Comparison of ENCODE assay signal across 17 cellular contexts in genomic region chr5:169181785-169182184, GRCh38.
A peak's percentile ranks its signal among the peaks of the same experiment; 100 is the strongest.
DNase-seq lines count a peak whose midpoint lies in the region.
"Had no signal": no experiment of that assay in that cellular context is flagged by ENCODE, and none has a peak within 500 bp of the region (broad histone marks: within the 10 kb centered on the region; RNA-seq: fewer than 3 reads in every experiment).

No MANE protein-coding gene starts in this region.

- H3K4me3 Mint-ChIP-seq in activated T-helper 2 cell treated with anti-CD3 and anti-CD28 coated beads, Interferon-gamma antibody, Interleukin-2, Interleukin-4, amounts not matched to agents 10 μg/mL and 5 μg/mL and 100 μg/mL, durations not matched to agents 14 hours and 24 hours and 36 hours (ENCODE audit: low read depth): no peak overlapping the region
- H3K4me3 Mint-ChIP-seq: B cell; CD4-positive, alpha-beta memory T cell had no signal

- H3K9me3 ChIP-seq in MG63: no peaks in the 10 kb centered on the region

- H3K4me1 Mint-ChIP-seq in activated T-helper 2 cell treated with anti-CD3 and anti-CD28 coated beads, Interferon-gamma antibody, Interleukin-2, Interleukin-4, amounts not matched to agents 10 μg/mL and 5 μg/mL and 100 μg/mL, durations not matched to agents 14 hours and 24 hours and 36 hours (ENCODE audit: low read depth): no peaks in the 10 kb centered on the region
- H3K4me1 Mint-ChIP-seq: B cell; CD4-positive, alpha-beta memory T cell had no signal

- intact Hi-C loops in activated T-helper 2 cell treated with anti-CD3 and anti-CD28 coated beads, Interferon-gamma antibody, Interleukin-2, Interleukin-4, amounts not matched to agents 10 μg/mL and 5 μg/mL and 100 μg/mL, durations not matched to agents 14 hours and 24 hours and 36 hours (cut with micrococcal nuclease): no loop called here

- in situ Hi-C loops in Caki2 (cut with HindIII; ENCODE audit: low pct_unique_long_range_greater_than_20kb, low sequenced_read_pairs): no loop called here

- DNase-seq in Caki2 (ENCODE audit: low read depth): peak; percentile 68
- peak; percentile 78 for DNase-seq in MG63
- peak; percentile 56 for DNase-seq in astrocyte of the hippocampus (ENCODE audit: low read depth, low spot score)
- DNase-seq in glomerular visceral epithelial cell (ENCODE audit: extremely low spot score): peak; percentile 27
- no peak for DNase-seq in NCI-H1105 (lab: John Stamatoyannopoulos, UW)
- DNase-seq in activated CD8-positive, alpha-beta memory T cell treated with anti-CD3 and anti-CD28 coated beads for 24 hours: no peak
- DNase-seq in activated T-helper 2 cell treated with anti-CD3 and anti-CD28 coated beads, Interferon-gamma antibody, Interleukin-2, Interleukin-4, amounts not matched to agents 10 μg/mL and 5 μg/mL and 100 μg/mL, durations not matched to agents 14 hours and 24 hours and 36 hours (ENCODE audit: low spot score): no peak
- DNase-seq in NCI-H2227 (lab: John Stamatoyannopoulos, UW; ENCODE audit: unreplicated experiment): no peak
- DNase-seq: CD4-positive, alpha-beta memory T cell; DND-41; NCI-H1436 treated with DMSO at 0.1 percent for 48 hours; NCI-H2081 treated with DMSO at 0.1 percent for 48 hours; NCI-H2227 treated with DMSO at 0.1 percent for 48 hours; NCI-H526 treated with DMSO at 0.1 percent for 48 hours; OCI-M1 had no signal

- H3K27me3 ChIP-seq in MG63: 0 out of 2 replicates have a peak, but pooled peaks cover 3% of the 10 kb centered on the region

- no peaks in the 10 kb centered on the region for H3K27me3 Mint-ChIP-seq in activated T-helper 2 cell treated with anti-CD3 and anti-CD28 coated beads, Interferon-gamma antibody, Interleukin-2, Interleukin-4, amounts not matched to agents 10 μg/mL and 5 μg/mL and 100 μg/mL, durations not matched to agents 14 hours and 24 hours and 36 hours (ENCODE audit: low read depth)
- H3K27me3 Mint-ChIP-seq: B cell; CD4-positive, alpha-beta memory T cell had no signal

- no peaks in the 10 kb centered on the region for H3K36me3 Mint-ChIP-seq in activated T-helper 2 cell treated with anti-CD3 and anti-CD28 coated beads, Interferon-gamma antibody, Interleukin-2, Interleukin-4, amounts not matched to agents 10 μg/mL and 5 μg/mL and 100 μg/mL, durations not matched to agents 14 hours and 24 hours and 36 hours (ENCODE audit: low read depth)
- H3K36me3 Mint-ChIP-seq: CD4-positive, alpha-beta memory T cell had no signal

- no peak overlapping the region for H3K4me3 ChIP-seq in MG63
- H3K4me3 ChIP-seq: SK-N-MC had no signal

- H3K9me3 Mint-ChIP-seq in activated T-helper 2 cell treated with anti-CD3 and anti-CD28 coated beads, Interferon-gamma antibody, Interleukin-2, Interleukin-4, amounts not matched to agents 10 μg/mL and 5 μg/mL and 100 μg/mL, durations not matched to agents 14 hours and 24 hours and 36 hours: no peaks in the 10 kb centered on the region
- H3K9me3 Mint-ChIP-seq: CD4-positive, alpha-beta memory T cell had no signal

- H3K27ac Mint-ChIP-seq in activated T-helper 2 cell treated with anti-CD3 and anti-CD28 coated beads, Interferon-gamma antibody, Interleukin-2, Interleukin-4, amounts not matched to agents 10 μg/mL and 5 μg/mL and 100 μg/mL, durations not matched to agents 14 hours and 24 hours and 36 hours: no peak overlapping the region
- H3K27ac Mint-ChIP-seq: B cell; CD4-positive, alpha-beta memory T cell had no signal

- H3K36me3 ChIP-seq in MG63: no peaks in the 10 kb centered on the region

Comparison
In these comparisons a context has a peak if more than half of its experiments do, and no peak if none do; other contexts are left out.
1. DNase-seq: peak in Caki2 (single experiment), MG63 (single experiment), astrocyte of the hippocampus (single experiment) and glomerular visceral epithelial cell (single experiment); none in NCI-H1105 (single experiment), activated CD8-positive, alpha-beta memory T cell treated with anti-CD3 and anti-CD28 coated beads for 24 hours (single experiment), activated T-helper 2 cell treated with anti-CD3 and anti-CD28 coated beads, Interferon-gamma antibody, Interleukin-2, Interleukin-4, amounts not matched to agents 10 μg/mL and 5 μg/mL and 100 μg/mL, durations not matched to agents 14 hours and 24 hours and 36 hours (single experiment) and NCI-H2227 (single experiment).